Comparison of ENCODE assay signal across 8 cellular contexts in the genomic region with DNA sequence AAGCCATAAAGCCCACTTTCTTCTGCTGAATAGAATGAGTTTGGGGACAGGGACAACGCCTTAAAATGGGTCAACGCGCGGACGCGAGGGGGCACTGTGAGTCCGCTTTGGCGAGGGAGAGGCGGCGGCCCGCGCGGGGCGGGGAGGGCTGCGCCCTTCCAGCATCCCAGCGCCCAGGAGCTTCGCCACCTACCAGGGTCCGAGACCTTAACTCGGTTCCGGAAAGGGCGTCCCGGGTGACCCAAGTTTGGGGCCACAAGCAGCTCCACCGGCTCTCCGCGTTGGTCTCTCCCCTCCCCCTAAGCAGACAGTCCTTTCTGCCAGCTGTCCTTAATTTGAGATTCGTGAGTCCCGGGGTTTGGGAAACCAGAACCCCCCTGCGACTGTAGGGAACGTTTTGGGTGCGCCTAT. TPM values are rescaled to one million over a fixed set of nuclear protein-coding genes. Genes with fewer than 3 reads are reported as not detected.
DNase-seq lines count a peak whose midpoint lies in the region; ATAC-seq and TF ChIP-seq lines count a peak whose summit lies in the region.

No MANE protein-coding gene starts in this region.

- peaks cover 21% of the 10 kb centered on the region for H3K27me3 ChIP-seq in CD8-positive, alpha-beta memory T cell (ENCODE audit: insufficient read depth, low read length, poor library complexity, severe bottlenecking)
- H3K27me3 ChIP-seq in ectodermal cell (ENCODE audit: control insufficient read depth, insufficient read depth, low read length, poor library complexity, severe bottlenecking), result peaks cover 99% of the 10 kb centered on the region
- H3K27me3 ChIP-seq in lower lobe of right lung (ENCODE audit: low read depth), result peaks cover 34% of the 10 kb centered on the region

- no peak overlapping the region for H3K4me3 ChIP-seq in CD8-positive, alpha-beta memory T cell (ENCODE audit: low read length)
- H3K4me3 ChIP-seq in ectodermal cell (ENCODE audit: insufficient read depth, low read depth, low read length), result peak overlapping the region; percentile 54
- peak overlapping the region; percentile 69 for H3K4me3 ChIP-seq in lower lobe of right lung

- no peaks in the 10 kb centered on the region for H3K36me3 ChIP-seq in CD8-positive, alpha-beta memory T cell (ENCODE audit: insufficient read depth, low read length)
- H3K36me3 ChIP-seq in ectodermal cell (ENCODE audit: control insufficient read depth, insufficient read depth, low read length) (no peaks in the 10 kb centered on the region), lower lobe of right lung (no peaks in the 10 kb centered on the region)

- H3K27ac Mint-ChIP-seq in CD8-positive, alpha-beta memory T cell, result no peak overlapping the region
- no peak overlapping the region for H3K27ac Mint-ChIP-seq in T-helper 2 cell treated with Interferon-gamma antibody and Interleukin-4, amounts not matched to agents 5 μg/mL and 100 μg/mL, for 36 hours

- WGBS in ectodermal cell, 2 experiments, result 1% methylated on average over 30 of the region's 30 CpGs

- H3K4me1 ChIP-seq in CD8-positive, alpha-beta memory T cell (ENCODE audit: insufficient read depth, low read length), result no peaks in the 10 kb centered on the region
- H3K4me1 ChIP-seq in ectodermal cell (ENCODE audit: control insufficient read depth, insufficient read depth, low read length) (peaks cover 5% of the 10 kb centered on the region), lower lobe of right lung (peaks cover 21% of the 10 kb centered on the region)

- peak; percentile 44 for ATAC-seq in GM21360 (IDR thresholded peaks at IDR 0.05; ENCODE audit: unreplicated experiment)
- ATAC-seq in lower lobe of right lung, result peak; percentile 69 to 71
- no peak for ATAC-seq in GM18870 (IDR thresholded peaks at IDR 0.05; ENCODE audit: unreplicated experiment)

- TF ChIP-seq CTCF in LNCAP (IDR thresholded peaks at IDR 0.05), result peak; percentile 86
- TF ChIP-seq CTCF in lower lobe of right lung (IDR thresholded peaks at IDR 0.05), result peak; percentile 78

- CTCF ChIA-PET in CD8-positive, alpha-beta memory T cell (lab: Charles Lee), result no interaction called here

- no peaks in the 10 kb centered on the region for H3K36me3 Mint-ChIP-seq in CD8-positive, alpha-beta memory T cell
- no peaks in the 10 kb centered on the region for H3K36me3 Mint-ChIP-seq in T-helper 2 cell treated with Interferon-gamma antibody and Interleukin-4, amounts not matched to agents 5 μg/mL and 100 μg/mL, for 36 hours (ENCODE audit: low read depth)

- peak overlapping the region in 4 of 7 donors; percentile 2 to 55 (median 40) for H3K4me3 Mint-ChIP-seq in CD8-positive, alpha-beta memory T cell
- peak overlapping the region; percentile 64 for H3K4me3 Mint-ChIP-seq in T-helper 2 cell treated with Interferon-gamma antibody and Interleukin-4, amounts not matched to agents 5 μg/mL and 100 μg/mL, for 36 hours

- POLR2A ChIA-PET in CD8-positive, alpha-beta memory T cell (lab: Charles Lee), result no interaction called here

- peaks cover 40 to 68% of the 10 kb centered on the region in 2 donors for H3K27me3 Mint-ChIP-seq in CD8-positive, alpha-beta memory T cell
- H3K27me3 Mint-ChIP-seq in T-helper 2 cell treated with Interferon-gamma antibody and Interleukin-4, amounts not matched to agents 5 μg/mL and 100 μg/mL, for 36 hours (ENCODE audit: low read depth), result peaks cover 59% of the 10 kb centered on the region

- no peak for DNase-seq in CD8-positive, alpha-beta memory T cell
- DNase-seq in T-helper 2 cell treated with Interferon-gamma antibody and Interleukin-4, amounts not matched to agents 5 μg/mL and 100 μg/mL, for 36 hours (ENCODE audit: low spot score), result peak; percentile 39
- DNase-seq in lower lobe of right lung, result peak; percentile 71
- DNase-seq in stimulated activated CD8-positive, alpha-beta memory T cell treated with anti-CD3 and anti-CD28 coated beads, Interleukin-4, amount 100 ng/mL, for 24 hours (ENCODE audit: low read depth), result peak; percentile 38

- intact Hi-C loops in lower lobe of right lung (cut with DNase I), result no loop called here

- no peaks in the 10 kb centered on the region for H3K9me3 Mint-ChIP-seq in CD8-positive, alpha-beta memory T cell
- no peaks in the 10 kb centered on the region for H3K9me3 Mint-ChIP-seq in T-helper 2 cell treated with Interferon-gamma antibody and Interleukin-4, amounts not matched to agents 5 μg/mL and 100 μg/mL, for 36 hours

- H3K4me1 Mint-ChIP-seq in CD8-positive, alpha-beta memory T cell, result peaks cover 10 to 26% (median 14%) of the 10 kb centered on the region in 3 donors
- peaks cover 9% of the 10 kb centered on the region for H3K4me1 Mint-ChIP-seq in T-helper 2 cell treated with Interferon-gamma antibody and Interleukin-4, amounts not matched to agents 5 μg/mL and 100 μg/mL, for 36 hours (ENCODE audit: low read depth)

- no peak overlapping the region for H3K27ac ChIP-seq in CD8-positive, alpha-beta memory T cell (ENCODE audit: low read depth, low read length)
- H3K27ac ChIP-seq in ectodermal cell (ENCODE audit: insufficient read depth, low read depth, low read length, poor library complexity, severe bottlenecking) (no peak overlapping the region), lower lobe of right lung (no peak overlapping the region)

- H3K9me3 ChIP-seq in CD8-positive, alpha-beta memory T cell (ENCODE audit: low read length), result no peaks in the 10 kb centered on the region
- H3K9me3 ChIP-seq in ectodermal cell (ENCODE audit: control insufficient read depth, low read length) (no peaks in the 10 kb centered on the region), lower lobe of right lung (no peaks in the 10 kb centered on the region)

RNA-seq across cellular contexts. Expression of gene SAMD5, which starts 1.8 kb away (rescaled TPM):
- total RNA-seq in CD8-positive, alpha-beta memory T cell, result under 1 TPM; 0.02 to 0.04 TPM
- polyA plus RNA-seq in CD8-positive, alpha-beta memory T cell, result not detected
- polyA plus RNA-seq in ectodermal cell (2013, experiment 1 of 4), result 1.8 TPM
- 2.9 TPM for polyA plus RNA-seq in ectodermal cell (2013, experiment 2 of 4)
- polyA plus RNA-seq in ectodermal cell (2013, experiment 3 of 4), result 1.7 TPM
- polyA plus RNA-seq in ectodermal cell (2013, experiment 4 of 4), result 2.8 TPM
- total RNA-seq in lower lobe of right lung, result 8.7 TPM

Comparison
In these comparisons a context has a peak if more than half of its experiments do, and no peak if none do; other contexts are left out.
1. DNase-seq: peak in T-helper 2 cell treated with Interferon-gamma antibody and Interleukin-4, amounts not matched to agents 5 μg/mL and 100 μg/mL, for 36 hours (single experiment), lower lobe of right lung (single experiment) and stimulated activated CD8-positive, alpha-beta memory T cell treated with anti-CD3 and anti-CD28 coated beads, Interleukin-4, amount 100 ng/mL, for 24 hours (single experiment); none in CD8-positive, alpha-beta memory T cell (0 of 5).